Comparison of ENCODE assay signal across 13 cellular contexts in genomic region chr1:235330918-235331285, GRCh38. TPM values are rescaled to one million over a fixed set of nuclear protein-coding genes. Genes with fewer than 3 reads are reported as not detected.
DNase-seq lines count a peak whose midpoint lies in the region; ATAC-seq and TF ChIP-seq lines count a peak whose summit lies in the region.
"Had no signal": no experiment of that assay in that cellular context is flagged by ENCODE, and none has a peak within 500 bp of the region (broad histone marks: within the 10 kb centered on the region; RNA-seq: fewer than 3 reads in every experiment).

No MANE protein-coding gene starts in this region.

- H3K27ac ChIP-seq in DND-41 (ENCODE audit: low read length) = no peak overlapping the region

- H2AFZ ChIP-seq in DND-41 (ENCODE audit: low read depth, low read length) (no peak overlapping the region), Loucy (ENCODE audit: low read length) (no peak overlapping the region), neuron (ENCODE audit: low read depth, low read length) (no peak overlapping the region)

- no peak overlapping the region for H3K27ac Mint-ChIP-seq in natural killer cell
- H3K27ac Mint-ChIP-seq: activated CD8-positive, alpha-beta T cell treated with anti-CD3 and anti-CD28 coated beads, Interleukin-2, amount 10 ng/mL, durations not matched to agents 7 days and 5 days; activated naive CD8-positive, alpha-beta T cell; dendritic cell treated with granulocyte-macrophage colony-stimulating factor and Interleukin-4, amounts not matched to agents 40 ng/mL and 50 ng/mL, for 4 days had no signal

- H3K9me3 ChIP-seq in DND-41 (ENCODE audit: insufficient read depth, low read length, severe bottlenecking) = no peaks in the 10 kb centered on the region
- H3K9me3 ChIP-seq in Loucy (ENCODE audit: insufficient read depth, low read depth, low read length) = no peaks in the 10 kb centered on the region
- H3K9me3 ChIP-seq in endocrine pancreas (ENCODE audit: control insufficient read depth, low read length) = no peaks in the 10 kb centered on the region
- no peaks in the 10 kb centered on the region for H3K9me3 ChIP-seq in neuron (ENCODE audit: low read length)

- peaks cover 45% of the 10 kb centered on the region for H3K36me3 ChIP-seq in DND-41 (ENCODE audit: insufficient read depth, low read length)
- H3K36me3 ChIP-seq in Loucy (ENCODE audit: insufficient read depth, low read length) = no peaks in the 10 kb centered on the region; the same call in 1 of the 2 replicates
- no peaks in the 10 kb centered on the region for H3K36me3 ChIP-seq in endocrine pancreas (ENCODE audit: control insufficient read depth, insufficient read depth, low read length)
- peaks cover 10% of the 10 kb centered on the region for H3K36me3 ChIP-seq in neuron (ENCODE audit: insufficient read depth, low read length)

- H3K27me3 Mint-ChIP-seq in natural killer cell (ENCODE audit: low read depth in 2 of 2) = no peaks in the 10 kb centered on the region
- H3K27me3 Mint-ChIP-seq: activated naive CD8-positive, alpha-beta T cell; dendritic cell treated with granulocyte-macrophage colony-stimulating factor and Interleukin-4, amounts not matched to agents 40 ng/mL and 50 ng/mL, for 4 days had no signal

- peaks cover 29 to 33% of the 10 kb centered on the region in 2 donors for H3K4me1 Mint-ChIP-seq in natural killer cell

- intact Hi-C loops in natural killer cell (cut with micrococcal nuclease) = no loop called here

- no peaks in the 10 kb centered on the region for H3K36me3 Mint-ChIP-seq in natural killer cell

- H3F3A ChIP-seq in Loucy (ENCODE audit: low read depth) = no peaks in the 10 kb centered on the region

- no peak overlapping the region for H3K4me3 Mint-ChIP-seq in natural killer cell
- H3K4me3 Mint-ChIP-seq: activated CD8-positive, alpha-beta T cell treated with anti-CD3 and anti-CD28 coated beads, Interleukin-2, amount 10 ng/mL, durations not matched to agents 7 days and 5 days; activated naive CD8-positive, alpha-beta T cell; dendritic cell treated with granulocyte-macrophage colony-stimulating factor and Interleukin-4, amounts not matched to agents 40 ng/mL and 50 ng/mL, for 4 days had no signal

- DNase-seq in DND-41 (no peak), iPS-NIHi7 (ENCODE audit: extremely low spot score) (no peak), NCI-H1092 (lab: John Stamatoyannopoulos, UW) (no peak), NCI-H748 (lab: John Stamatoyannopoulos, UW; ENCODE audit: unreplicated experiment) (no peak), natural killer cell (no peak)
- DNase-seq: activated CD8-positive, alpha-beta T cell treated with anti-CD3 and anti-CD28 coated beads, Interleukin-2, amount 10 ng/mL, durations not matched to agents 7 days and 5 days; COR-L47; NCI-H446 had no signal

- H3K4me1 ChIP-seq in DND-41 (ENCODE audit: insufficient read depth, low read length) (peaks cover 50% of the 10 kb centered on the region), Loucy (ENCODE audit: insufficient read depth, low read length, poor library complexity, severe bottlenecking) (peaks cover 36% of the 10 kb centered on the region), endocrine pancreas (ENCODE audit: control insufficient read depth, insufficient read depth, low read length) (peaks cover 22% of the 10 kb centered on the region), neuron (ENCODE audit: insufficient read depth, low read length) (peaks cover 18% of the 10 kb centered on the region)

- H3K4me3 ChIP-seq in DND-41 (ENCODE audit: low read depth in 1 of 2, low read length in 2 of 2) (peak overlapping the region in 1 of 2 experiments; percentile 81; a peak in 1 of 4 replicates), Loucy (ENCODE audit: low read length, poor library complexity, severe bottlenecking) (peak overlapping the region; percentile 91), endocrine pancreas (ENCODE audit: control insufficient read depth, insufficient read depth, low read length) (peak overlapping the region; percentile 80), neuron (ENCODE audit: low read length) (peak overlapping the region; percentile 77)

- TF ChIP-seq CTCF in DND-41 (IDR thresholded peaks at IDR 0.05; ENCODE audit: borderline replicate concordance, extremely low read depth, low read length, poor library complexity, severe bottlenecking) (no peak), Loucy (conservative IDR thresholded peaks at IDR 0.05; ENCODE audit: low read length) (no peak), natural killer cell (IDR thresholded peaks at IDR 0.05) (no peak)

- no peaks in the 10 kb centered on the region for H3K9me2 ChIP-seq in Loucy (replicated peaks; ENCODE audit: low read depth, low read length)

- no peaks in the 10 kb centered on the region for H3K9me3 Mint-ChIP-seq in natural killer cell
- H3K9me3 Mint-ChIP-seq: dendritic cell treated with granulocyte-macrophage colony-stimulating factor and Interleukin-4, amounts not matched to agents 40 ng/mL and 50 ng/mL, for 4 days had no signal

- H3K27me3 ChIP-seq in DND-41 (ENCODE audit: insufficient read depth, low read length, poor library complexity) = no peaks in the 10 kb centered on the region
- no peaks in the 10 kb centered on the region for H3K27me3 ChIP-seq in Loucy (ENCODE audit: insufficient read depth, low read length, poor library complexity, severe bottlenecking)
- H3K27me3 ChIP-seq in endocrine pancreas (ENCODE audit: control insufficient read depth, insufficient read depth, low read length) = no peaks in the 10 kb centered on the region
- H3K27me3 ChIP-seq in neuron (ENCODE audit: insufficient read depth, low read length) = no peaks in the 10 kb centered on the region

- peaks cover 92% of the 10 kb centered on the region for H3K79me2 ChIP-seq in DND-41 (ENCODE audit: insufficient read depth, low read length)
- peaks cover 83% of the 10 kb centered on the region for H3K79me2 ChIP-seq in Loucy (ENCODE audit: insufficient read depth, low read length)

- H4K20me1 ChIP-seq in DND-41 (ENCODE audit: insufficient read depth, low read length) = peaks cover 37% of the 10 kb centered on the region
- H4K20me1 ChIP-seq in Loucy (ENCODE audit: insufficient read depth, low read length, poor library complexity, severe bottlenecking) = peaks cover 49% of the 10 kb centered on the region

- H3K9ac ChIP-seq in DND-41 (ENCODE audit: low read depth, low read length) (peak overlapping the region; percentile 77), Loucy (ENCODE audit: low read depth, low read length, poor library complexity, severe bottlenecking) (peak overlapping the region; percentile 89), endocrine pancreas (ENCODE audit: control insufficient read depth, insufficient read depth, low read length) (no peak overlapping the region)

- H3K4me2 ChIP-seq in DND-41 (ENCODE audit: insufficient read depth, low read length) (peak overlapping the region; percentile 83), Loucy (ENCODE audit: low read depth, low read length, poor library complexity, severe bottlenecking) (peak overlapping the region; percentile 88)

- ATAC-seq in DND-41 (ENCODE audit: insufficient read depth, low read depth) (no peak), natural killer cell (no peak)
- ATAC-seq: activated CD8-positive, alpha-beta T cell treated with anti-CD3 and anti-CD28 coated beads, Interleukin-2, amount 10 ng/mL, durations not matched to agents 7 days and 5 days had no signal

RNA-seq across cellular contexts. Expression of gene GGPS1, which starts 2.5 kb away (rescaled TPM):
- 10 to 100 TPM; 18.7 to 26.0 (median 23.9) TPM for total RNA-seq in natural killer cell

RNA-seq across cellular contexts. Expression of gene ARID4B, which starts 2.9 kb away (rescaled TPM):
- total RNA-seq in natural killer cell = 100 to 1,000 TPM; 161 to 189 (median 178) TPM

RNA-seq across cellular contexts. Expression of gene TBCE, which starts 36.3 kb away (rescaled TPM):
- 10 to 100 TPM; 24.1 to 25.2 (median 25.0) TPM for total RNA-seq in natural killer cell
